In the genomic region with DNA sequence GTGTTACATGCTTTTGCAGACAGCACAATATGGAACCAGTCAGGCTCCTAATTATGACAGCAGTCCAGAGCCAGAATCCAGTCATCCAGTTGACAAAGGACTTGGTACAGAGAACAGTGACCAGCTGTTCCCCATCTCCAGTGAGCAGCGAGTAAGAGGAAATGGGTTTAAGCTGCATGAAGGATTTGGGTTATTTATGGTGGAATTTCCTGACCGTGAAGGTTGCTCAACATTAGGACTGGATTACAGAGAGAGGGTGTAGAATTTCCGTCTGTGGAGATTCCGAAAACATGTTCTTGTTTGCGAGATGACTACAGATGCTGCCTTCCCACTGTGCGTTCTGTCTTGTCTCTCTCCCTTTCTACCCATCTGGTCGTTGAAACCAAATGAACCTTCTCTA, we compare ENCODE assay signal across 10 cellular contexts. TPM values are rescaled to one million over a fixed set of nuclear protein-coding genes. Genes with fewer than 3 reads are reported as not detected.
DNase-seq lines count a peak whose midpoint lies in the region; ATAC-seq and TF ChIP-seq lines count a peak whose summit lies in the region.
"Had no signal": no experiment of that assay in that cellular context is flagged by ENCODE, and none has a peak within 500 bp of the region (broad histone marks: within the 10 kb centered on the region; RNA-seq: fewer than 3 reads in every experiment).

No MANE protein-coding gene starts in this region.

- DNase-seq in NCI-H82 (lab: John Stamatoyannopoulos, UW) (peak; percentile 37), NCI-H82 treated with DMSO at 0.1 percent for 48 hours (lab: John Stamatoyannopoulos, UW; ENCODE audit: unreplicated experiment) (no peak), SKM-1 (lab: John Stamatoyannopoulos, UW; ENCODE audit: unreplicated experiment) (peak; percentile 81), right cardiac atrium (peak; percentile 39 to 57 (median 50)), transverse colon (peak; percentile 15), midbrain (lab: John Stamatoyannopoulos, UW) (no peak)
- DNase-seq in activated naive CD4-positive, alpha-beta T cell treated with anti-CD3 and anti-CD28 coated beads, Interleukin-2, amount 50 U/mL, for 72 hours (ENCODE audit: low spot score in 2 of 2), result no peak
- DNase-seq: activated naive CD4-positive, alpha-beta T cell treated with Interleukin-2 at 50 U/mL for 16 hours; retina had no signal

- H3K9me3 Mint-ChIP-seq in activated naive CD4-positive, alpha-beta T cell treated with anti-CD3 and anti-CD28 coated beads, Interleukin-2, amount 50 U/mL, for 72 hours, result peaks cover 0 to 5% of the 10 kb centered on the region in 2 donors

- no peaks in the 10 kb centered on the region for H3K36me3 Mint-ChIP-seq in activated naive CD4-positive, alpha-beta T cell treated with anti-CD3 and anti-CD28 coated beads, Interleukin-2, amount 50 U/mL, for 72 hours

- H3K4me3 ChIP-seq in right cardiac atrium (ENCODE audit: low read length) (no peak overlapping the region), transverse colon (no peak overlapping the region)

- H3K4me1 ChIP-seq in right cardiac atrium (ENCODE audit: control insufficient read depth, insufficient read depth, low read length) (peaks cover 5% of the 10 kb centered on the region), transverse colon (peaks cover 0 to 3% (median 0%) of the 10 kb centered on the region in 4 donors)

- TF ChIP-seq CTCF in transverse colon (IDR thresholded peaks at IDR 0.05), result no peak

- WGBS in right cardiac atrium, result 37% methylated on average over 7 of the region's 7 CpGs
- WGBS in transverse colon (ENCODE audit: low coverage in 1 of 2), 2 donors, result 44 to 51% methylated on average over 6 to 7 of the region's 7 CpGs

- H3K27ac ChIP-seq in right cardiac atrium (ENCODE audit: low read length) (no peak overlapping the region), transverse colon (no peak overlapping the region)

- peak; percentile 92 to 93 for ATAC-seq in right cardiac atrium
- no peak for ATAC-seq in activated naive CD4-positive, alpha-beta T cell treated with anti-CD3 and anti-CD28 coated beads, Interleukin-2, amount 50 U/mL, for 72 hours
- no peak for ATAC-seq in HG02852 (IDR thresholded peaks at IDR 0.05; ENCODE audit: unreplicated experiment)

- TF ChIP-seq POLR2A in transverse colon (IDR thresholded peaks at IDR 0.05), result no peak

- H3K9me3 ChIP-seq in right cardiac atrium (ENCODE audit: control insufficient read depth, low read length), result no peaks in the 10 kb centered on the region
- no peaks in the 10 kb centered on the region for H3K9me3 ChIP-seq in transverse colon

- intact Hi-C loops in right cardiac atrium (cut with DNase I), result no loop called here
- intact Hi-C loops in transverse colon (cut with DNase I; ENCODE audit: low total_unique reads), result no loop called here

- TF ChIP-seq EP300 in transverse colon (IDR thresholded peaks at IDR 0.05; ENCODE audit: low read depth), result no peak

- H3K27me3 ChIP-seq in right cardiac atrium (ENCODE audit: control insufficient read depth, insufficient read depth), result no peaks in the 10 kb centered on the region
- H3K27me3 ChIP-seq in transverse colon, result no peaks in the 10 kb centered on the region

- no peaks in the 10 kb centered on the region for H3K36me3 ChIP-seq in transverse colon

- H3K27ac Mint-ChIP-seq in activated naive CD4-positive, alpha-beta T cell treated with anti-CD3 and anti-CD28 coated beads, Interleukin-2, amount 50 U/mL, for 72 hours, result no peak overlapping the region

- in situ Hi-C loops in transverse colon (cut with MboI; ENCODE audit: low pct_ligation_motif_present in 1 of 4, low pct_unique_long_range_greater_than_20kb in 1 of 4, low sequenced_read_pairs in 3 of 4), result no loop called here

RNA-seq across cellular contexts. Expression of gene SGPP2, which starts 24.5 kb away (rescaled TPM):
- total RNA-seq in right cardiac atrium (10 to 100 TPM in 1 of 4 donors, 1 to 10 TPM in 3; 1.8 to 12.8 (median 6.7) TPM), transverse colon (10 to 100 TPM; 26.5 to 56.5 (median 48.7) TPM)
- polyA plus RNA-seq in right cardiac atrium, result 4.7 TPM
- total RNA-seq in activated naive CD4-positive, alpha-beta T cell treated with anti-CD3 and anti-CD28 coated beads, Interleukin-2, amount 50 U/mL, for 72 hours, result 1 to 10 TPM; 1.3 to 10.0 TPM

Comparison
In these comparisons a context has a peak if more than half of its experiments do, and no peak if none do; other contexts are left out.
1. DNase-seq: peak in NCI-H82 (single experiment), SKM-1 (single experiment), right cardiac atrium (3 of 3) and transverse colon (single experiment); none in NCI-H82 treated with DMSO at 0.1 percent for 48 hours (single experiment), activated naive CD4-positive, alpha-beta T cell treated with anti-CD3 and anti-CD28 coated beads, Interleukin-2, amount 50 U/mL, for 72 hours (0 of 2) and midbrain (single experiment).
2. ATAC-seq: peak in right cardiac atrium (2 of 2); none in activated naive CD4-positive, alpha-beta T cell treated with anti-CD3 and anti-CD28 coated beads, Interleukin-2, amount 50 U/mL, for 72 hours (0 of 2) and HG02852 (single experiment).